In genomic region chr1:55276671-55277376, GRCh38 we compare ENCODE assay signal across 8 cellular contexts.
DNase-seq lines count a peak whose midpoint lies in the region; ATAC-seq lines count a peak whose summit lies in the region.

No MANE protein-coding gene starts in this region.

- H3K9me3 Mint-ChIP-seq in activated CD4-positive, alpha-beta T cell treated with anti-CD3 and anti-CD28 coated beads for 36 hours (ENCODE audit: low read depth): no peaks in the 10 kb centered on the region
- H3K9me3 Mint-ChIP-seq in activated T-helper 2 cell treated with anti-CD3 and anti-CD28 coated beads, Interferon-gamma antibody, Interleukin-2, Interleukin-4, amounts not matched to agents 10 μg/mL and 5 μg/mL and 100 μg/mL, durations not matched to agents 14 hours and 24 hours and 36 hours: no peaks in the 10 kb centered on the region
- H3K9me3 Mint-ChIP-seq in stimulated activated naive CD8-positive, alpha-beta T cell treated with anti-CD3 and anti-CD28 coated beads, Interleukin-15, amount 100 ng/mL, for 72 hours: no peaks in the 10 kb centered on the region

- H3K4me1 Mint-ChIP-seq in activated CD4-positive, alpha-beta T cell treated with anti-CD3 and anti-CD28 coated beads for 36 hours: peaks cover 23% of the 10 kb centered on the region
- peaks cover 33% of the 10 kb centered on the region for H3K4me1 Mint-ChIP-seq in activated T-helper 2 cell treated with anti-CD3 and anti-CD28 coated beads, Interferon-gamma antibody, Interleukin-2, Interleukin-4, amounts not matched to agents 10 μg/mL and 5 μg/mL and 100 μg/mL, durations not matched to agents 14 hours and 24 hours and 36 hours (ENCODE audit: low read depth)
- peaks cover 44% of the 10 kb centered on the region for H3K4me1 Mint-ChIP-seq in stimulated activated naive CD8-positive, alpha-beta T cell treated with anti-CD3 and anti-CD28 coated beads, Interleukin-15, amount 100 ng/mL, for 72 hours

- no peak overlapping the region for H3K4me3 Mint-ChIP-seq in activated CD4-positive, alpha-beta T cell treated with anti-CD3 and anti-CD28 coated beads for 36 hours
- H3K4me3 Mint-ChIP-seq in activated T-helper 2 cell treated with anti-CD3 and anti-CD28 coated beads, Interferon-gamma antibody, Interleukin-2, Interleukin-4, amounts not matched to agents 10 μg/mL and 5 μg/mL and 100 μg/mL, durations not matched to agents 14 hours and 24 hours and 36 hours (ENCODE audit: low read depth): no peak overlapping the region
- H3K4me3 Mint-ChIP-seq in stimulated activated naive CD8-positive, alpha-beta T cell treated with anti-CD3 and anti-CD28 coated beads, Interleukin-15, amount 100 ng/mL, for 72 hours: no peak overlapping the region

- POLR2A ChIA-PET in activated CD4-positive, alpha-beta T cell treated with anti-CD3 and anti-CD28 coated beads for 36 hours (lab: Charles Lee): interaction anchor here (1.0 kb wide), 1 partner anchor 137 kb away, joined by 3 read pairs; no protein-coding TSS in a partner anchor

- H3K36me3 Mint-ChIP-seq in activated CD4-positive, alpha-beta T cell treated with anti-CD3 and anti-CD28 coated beads for 36 hours (ENCODE audit: low read depth): no peaks in the 10 kb centered on the region
- no peaks in the 10 kb centered on the region for H3K36me3 Mint-ChIP-seq in activated T-helper 2 cell treated with anti-CD3 and anti-CD28 coated beads, Interferon-gamma antibody, Interleukin-2, Interleukin-4, amounts not matched to agents 10 μg/mL and 5 μg/mL and 100 μg/mL, durations not matched to agents 14 hours and 24 hours and 36 hours (ENCODE audit: low read depth)

- CTCF ChIA-PET in activated CD4-positive, alpha-beta T cell treated with anti-CD3 and anti-CD28 coated beads for 36 hours (lab: Charles Lee): interaction anchor here (0.6 to 6.7 kb wide), 8 partner anchors 16 to 156 kb away, joined by 3 to 133 read pairs (median 4); no protein-coding TSS in a partner anchor

- intact Hi-C loops in activated CD4-positive, alpha-beta T cell treated with anti-CD3 and anti-CD28 coated beads for 36 hours (cut with DNase I, micrococcal nuclease): loop anchor here (1.0 to 2.0 kb wide), 5 partner anchors 60 to 254 kb away; partner anchors contain the start of gene USP24 (in 1 of the 2)
- intact Hi-C loops in activated T-helper 2 cell treated with anti-CD3 and anti-CD28 coated beads, Interferon-gamma antibody, Interleukin-2, Interleukin-4, amounts not matched to agents 10 μg/mL and 5 μg/mL and 100 μg/mL, durations not matched to agents 14 hours and 24 hours and 36 hours (cut with micrococcal nuclease): loop anchor here (1.0 to 2.0 kb wide), 3 partner anchors 64 to 204 kb away; no protein-coding TSS in a partner anchor

- ATAC-seq in activated CD4-positive, alpha-beta T cell treated with anti-CD3 and anti-CD28 coated beads for 36 hours: no peak
- ATAC-seq in stimulated activated naive CD8-positive, alpha-beta T cell treated with anti-CD3 and anti-CD28 coated beads, Interleukin-15, amount 100 ng/mL, for 72 hours: no peak
- no peak for ATAC-seq in HG03108 (IDR thresholded peaks at IDR 0.05; ENCODE audit: unreplicated experiment)

- DNase-seq in activated CD4-positive, alpha-beta T cell treated with anti-CD3 and anti-CD28 coated beads for 36 hours: no peak
- no peak for DNase-seq in activated CD4-positive, alpha-beta T cell treated with anti-CD3 and anti-CD28 coated beads for 1 hour
- no peak for DNase-seq in activated T-helper 2 cell treated with anti-CD3 and anti-CD28 coated beads, Interferon-gamma antibody, Interleukin-2, Interleukin-4, amounts not matched to agents 10 μg/mL and 5 μg/mL and 100 μg/mL, durations not matched to agents 14 hours and 24 hours and 36 hours (ENCODE audit: low spot score)
- peak; percentile 60 for DNase-seq in medulla oblongata (ENCODE audit: extremely low spot score)
- no peak for DNase-seq in stimulated activated naive CD8-positive, alpha-beta T cell treated with anti-CD3 and anti-CD28 coated beads, Interleukin-15, amount 100 ng/mL, for 72 hours
- no peak for DNase-seq in NCI-H1048 (lab: John Stamatoyannopoulos, UW)
- DNase-seq in HuH-7 (ENCODE audit: low spot score): no peak

- peaks cover 4% of the 10 kb centered on the region for H3K27me3 Mint-ChIP-seq in activated CD4-positive, alpha-beta T cell treated with anti-CD3 and anti-CD28 coated beads for 36 hours
- H3K27me3 Mint-ChIP-seq in activated T-helper 2 cell treated with anti-CD3 and anti-CD28 coated beads, Interferon-gamma antibody, Interleukin-2, Interleukin-4, amounts not matched to agents 10 μg/mL and 5 μg/mL and 100 μg/mL, durations not matched to agents 14 hours and 24 hours and 36 hours (ENCODE audit: low read depth): peaks cover 5% of the 10 kb centered on the region
- no peaks in the 10 kb centered on the region for H3K27me3 Mint-ChIP-seq in stimulated activated naive CD8-positive, alpha-beta T cell treated with anti-CD3 and anti-CD28 coated beads, Interleukin-15, amount 100 ng/mL, for 72 hours

- H3K27ac Mint-ChIP-seq in activated CD4-positive, alpha-beta T cell treated with anti-CD3 and anti-CD28 coated beads for 36 hours: peak overlapping the region; percentile 58
- H3K27ac Mint-ChIP-seq in activated T-helper 2 cell treated with anti-CD3 and anti-CD28 coated beads, Interferon-gamma antibody, Interleukin-2, Interleukin-4, amounts not matched to agents 10 μg/mL and 5 μg/mL and 100 μg/mL, durations not matched to agents 14 hours and 24 hours and 36 hours: peak overlapping the region; percentile 56
- H3K27ac Mint-ChIP-seq in stimulated activated naive CD8-positive, alpha-beta T cell treated with anti-CD3 and anti-CD28 coated beads, Interleukin-15, amount 100 ng/mL, for 72 hours: peak overlapping the region; percentile 51 to 70
